ENCODE assay signal across 15 cellular contexts in genomic region chr20:23332467-23332866, GRCh38. TPM values are rescaled to one million over a fixed set of nuclear protein-coding genes. Genes with fewer than 3 reads are reported as not detected.
DNase-seq lines count a peak whose midpoint lies in the region; ATAC-seq, FAIRE-seq and TF ChIP-seq lines count a peak whose summit lies in the region.
"Had no signal": no experiment of that assay in that cellular context is flagged by ENCODE, and none has a peak within 500 bp of the region (broad histone marks: within the 10 kb centered on the region; RNA-seq: fewer than 3 reads in every experiment).

No MANE protein-coding gene starts in this region.

- no peaks in the 10 kb centered on the region for H3K79me2 ChIP-seq in K562 (ENCODE audit: control insufficient read depth, insufficient read depth, low read length)
- no peaks in the 10 kb centered on the region for H3K79me2 ChIP-seq in keratinocyte (ENCODE audit: control insufficient read depth, insufficient read depth, low read length)

- H3K9me3 ChIP-seq in K562 (replicated peaks; ENCODE audit: control insufficient read depth, insufficient read depth, low read depth, low read length): no peaks in the 10 kb centered on the region
- H3K9me3 ChIP-seq in keratinocyte (ENCODE audit: control insufficient read depth, low read depth, low read length): no peaks in the 10 kb centered on the region
- H3K9me3 ChIP-seq: A549, BE2C, Caco-2 had no signal

- H3K4me2 ChIP-seq in K562 (ENCODE audit: insufficient read depth, low read length) (no peak overlapping the region), keratinocyte (ENCODE audit: control insufficient read depth, extremely low read depth, insufficient read depth, low read depth, low read length) (no peak overlapping the region)
- H3K4me2 ChIP-seq: A549 had no signal

- H3K9me1 ChIP-seq in K562 (ENCODE audit: control insufficient read depth, insufficient read depth, low read length): no peaks in the 10 kb centered on the region
- no peaks in the 10 kb centered on the region for H3K9me1 ChIP-seq in keratinocyte (ENCODE audit: control insufficient read depth, extremely low read depth, insufficient read depth, low read length)

- CTCF ChIA-PET in K562 (lab: Yijun Ruan, JAX; ENCODE audit: low intra/inter-chr PET ratio): no interaction called here

- dilution Hi-C loops in keratinocyte (cut with MboI; ENCODE audit: extremely low pct_ligation_motif_present, low sequenced_read_pairs): no loop called here

- H2AFZ ChIP-seq in K562 (ENCODE audit: low read depth, low read length) (no peak overlapping the region), keratinocyte (ENCODE audit: control insufficient read depth, low read length) (no peak overlapping the region)
- H2AFZ ChIP-seq: GM23248 had no signal

- intact Hi-C loops in K562 (cut with micrococcal nuclease): no loop called here

- TF ChIP-seq CTCF in K562 (IDR thresholded peaks at IDR 0.05 in 2 of 3, conservative IDR thresholded peaks at IDR 0.05 in 1 of 3; ENCODE audit: insufficient read depth in 2 of 3, low read depth in 1 of 3, low read length in 3 of 3): no peak
- no peak for TF ChIP-seq CTCF in keratinocyte (optimal IDR thresholded peaks at IDR 0.05 in 1 of 3, IDR thresholded peaks at IDR 0.05 in 1 of 3, conservative IDR thresholded peaks at IDR 0.05 in 1 of 3; ENCODE audit: extremely low read depth in 1 of 3, insufficient read depth in 2 of 3, low read length in 3 of 3)
- TF ChIP-seq CTCF in GM10266 (IDR thresholded peaks at IDR 0.05; ENCODE audit: control insufficient read depth, insufficient read depth, low read depth, missing control alignments): no peak

- H3K27me3 ChIP-seq in K562 (ENCODE audit: control insufficient read depth in 2 of 2, insufficient read depth in 2 of 2, low read length in 2 of 2) (peaks cover 0 to 8% of the 10 kb centered on the region in 2 experiments; a peak in 2 of 5 replicates), keratinocyte (ENCODE audit: control insufficient read depth, extremely low read depth, insufficient read depth, low read length) (no peaks in the 10 kb centered on the region)
- H3K27me3 ChIP-seq: BE2C had no signal

- BruUV-seq in K562 (replicated peaks; lab: Mats Ljungman, UMichigan): no TSS peak

- WGBS in K562 (ENCODE audit: insufficient coverage, low coverage, missing lambda C conversion rate): 25% methylated on average over 1 of the region's 2 CpGs

- H3K27ac ChIP-seq in K562 (ENCODE audit: extremely low read depth, low read depth, low read length) (no peak overlapping the region), keratinocyte (ENCODE audit: control insufficient read depth, insufficient read depth, low read length) (no peak overlapping the region)
- H3K27ac ChIP-seq: A549, GM23248, HL-60 had no signal

- no peak overlapping the region for H3K4me3 ChIP-seq in K562
- no peak overlapping the region for H3K4me3 ChIP-seq in keratinocyte (ENCODE audit: control insufficient read depth in 2 of 3, extremely low read depth in 1 of 3, insufficient read depth in 2 of 3, low read depth in 1 of 3, low read length in 3 of 3)
- H3K4me3 ChIP-seq: A549, GM23248 had no signal

- H4K20me1 ChIP-seq in K562 (replicated peaks; ENCODE audit: control insufficient read depth, insufficient read depth, low read length) (no peaks in the 10 kb centered on the region), keratinocyte (ENCODE audit: control insufficient read depth, extremely low read depth, insufficient read depth, low read length) (no peaks in the 10 kb centered on the region)

- POLR2A ChIA-PET in K562 (lab: Yijun Ruan, JAX): interaction anchor here (1.0 kb wide), 2 partner anchors 9 to 14 kb away, joined by 3 read pairs; no protein-coding TSS in a partner anchor

- TF ChIP-seq POLR2A in GM12892 (IDR thresholded peaks at IDR 0.05; ENCODE audit: low read depth, low read length) (no peak), K562 (conservative IDR thresholded peaks at IDR 0.05) (no peak)

- H3K36me3 ChIP-seq in K562 (ENCODE audit: control insufficient read depth, insufficient read depth, low read length): no peaks in the 10 kb centered on the region
- H3K36me3 ChIP-seq in keratinocyte (ENCODE audit: control insufficient read depth in 2 of 2, extremely low read depth in 1 of 2, insufficient read depth in 2 of 2, low read length in 2 of 2): no peaks in the 10 kb centered on the region
- H3K36me3 ChIP-seq: BE2C had no signal

- no peak for TF ChIP-seq EP300 in K562 (IDR thresholded peaks at IDR 0.05; ENCODE audit: low read length)

- in situ Hi-C loops in K562 (cut with MboI): loop anchor here (5.0 kb wide), 1 partner anchor 640 kb away; no protein-coding TSS in a partner anchor

- FAIRE-seq in GM12892 (lab: Jason Lieb, UNC): peak; percentile 5
- no peak for FAIRE-seq in K562 (lab: Jason Lieb, UNC)
- FAIRE-seq in keratinocyte (lab: Jason Lieb, UNC): peak; percentile 17
- FAIRE-seq: A549, H54 had no signal

- H3K9ac ChIP-seq in K562 (ENCODE audit: insufficient read depth in 1 of 2, low read depth in 2 of 2, low read length in 2 of 2): no peak overlapping the region
- H3K9ac ChIP-seq in keratinocyte (ENCODE audit: control insufficient read depth, extremely low read depth, insufficient read depth, low read length): no peak overlapping the region
- H3K9ac ChIP-seq: GM23248 had no signal

- no peak for TF ChIP-seq RAD21 in K562 (CRISPR knock-in tag; conservative IDR thresholded peaks at IDR 0.05 in 1 of 2, IDR thresholded peaks at IDR 0.05 in 1 of 2)

- peaks cover 0 to 14% of the 10 kb centered on the region in 2 experiments; a peak in 3 of 5 replicates for H3K4me1 ChIP-seq in K562 (replicated peaks in 1 of 2; ENCODE audit: control insufficient read depth in 2 of 2, insufficient read depth in 2 of 2, low read length in 2 of 2)
- no peaks in the 10 kb centered on the region for H3K4me1 ChIP-seq in keratinocyte (ENCODE audit: control insufficient read depth, extremely low read depth, insufficient read depth, low read length)
- H3K4me1 ChIP-seq: A549, BE2C, Caco-2 had no signal

- DNase-seq in GM12892 (ENCODE audit: insufficient read length) (no peak), K562 (ENCODE audit: extremely low read depth in 1 of 4, low spot score in 3 of 4) (no peak), keratinocyte (ENCODE audit: low read depth, low spot score) (no peak), GM10266 (ENCODE audit: extremely low spot score) (no peak), NCI-H82 treated with DMSO at 0.1 percent for 48 hours (lab: John Stamatoyannopoulos, UW; ENCODE audit: unreplicated experiment) (no peak)
- no peak for DNase-seq in activated CD4-positive, alpha-beta T cell treated with anti-CD3 and anti-CD28 coated beads for 1 hour
- DNase-seq: BE2C; Caco-2; CD8-positive, alpha-beta memory T cell; DND-41; GM23248 had no signal

- ATAC-seq in K562: peak; percentile 37; the same call in 1 of the 3 replicates
- ATAC-seq: A549, HCT116 had no signal

RNA-seq across cellular contexts. Expression of gene NXT1, which starts 18.1 kb away (rescaled TPM):
- polyA plus RNA-seq in GM12892 (2012; ENCODE audit: missing spikeins): 23.7 TPM
- total RNA-seq in K562 (2011; cell fraction: chromatin; rRNA removed; ENCODE audit: low replicate concordance): 6.8 and 14.9 TPM in 2 replicates
- total RNA-seq in K562 (2011; cell fraction: nucleolus; rRNA removed): 15.7 and 16.8 TPM in 2 replicates
- 10.8 and 11.6 TPM in 2 replicates for total RNA-seq in K562 (2011; cell fraction: nucleoplasm; rRNA removed)
- total RNA-seq in K562 (2014; rRNA removed) (50.4 and 50.9 TPM in 2 replicates), K562 (2014; rRNA removed; fragmentation: Illumina TruSeq; extraction: Trizol) (27.5 and 31.9 TPM in 2 replicates), K562 (2015; rRNA removed; fragmentation: Illumina TruSeq; extraction: Trizol) (35.0 and 35.7 TPM in 2 replicates), K562 (2021) (30.3 and 35.7 TPM in 2 replicates)
- polyA plus RNA-seq in K562 (2011; rRNA removed) (31.7 and 37.7 TPM in 2 replicates), K562 (2014; fragmentation: Illumina TruSeq; extraction: Trizol) (35.6 and 36.1 TPM in 2 replicates), K562 (2014; fragmentation: Nextera tagmentation; extraction: Ambion mirVana) (1 to 10 TPM; 7.7 to 8.9 TPM), K562 (2014; rRNA removed) (37.5 and 46.5 TPM in 2 replicates), keratinocyte (22.1 to 30.6 TPM (median 25.8 TPM) in 3 replicates)
- polyA plus RNA-seq in K562 (2011; cell fraction: cytosol; rRNA removed): 40.1 and 55.8 TPM in 2 replicates
- polyA plus RNA-seq in K562 (2011; cell fraction: nucleus; rRNA removed): 21.6 and 23.4 TPM in 2 replicates
- polyA plus RNA-seq in K562 (2012): 22.6 and 23.8 TPM in 2 replicates
- polyA minus RNA-seq in K562 (2011; rRNA and poly(A)+ RNA removed): 15.8 and 20.0 TPM in 2 replicates
- 9.6 and 12.7 TPM in 2 replicates for polyA minus RNA-seq in K562 (2011; cell fraction: cytosol; rRNA and poly(A)+ RNA removed)
- polyA minus RNA-seq in K562 (2011; cell fraction: nucleus; rRNA and poly(A)+ RNA removed): 5.7 and 6.7 TPM in 2 replicates
- polyA plus RNA-seq in keratinocyte (2011; ENCODE audit: low read depth): 4.1 TPM
- 23.1 and 24.4 TPM in 2 replicates for polyA plus RNA-seq in keratinocyte (2011; cell fraction: cytosol; rRNA removed)
- polyA plus RNA-seq in keratinocyte (2011; cell fraction: nucleus; rRNA removed): 10.9 and 11.7 TPM in 2 replicates
- polyA plus RNA-seq in keratinocyte (2012; ENCODE audit: low replicate concordance): 23.3 and 23.5 TPM in 2 replicates
- polyA minus RNA-seq in keratinocyte: 12.6 to 13.8 TPM (median 13.7 TPM) in 3 replicates
- polyA minus RNA-seq in keratinocyte (2011; cell fraction: cytosol; rRNA and poly(A)+ RNA removed): 15.7 TPM
- 2.8 and 2.9 TPM in 2 replicates for polyA minus RNA-seq in keratinocyte (2011; cell fraction: nucleus; rRNA and poly(A)+ RNA removed)

RNA-seq across cellular contexts. Expression of gene GZF1, which starts 29.5 kb away (rescaled TPM):
- polyA plus RNA-seq in GM12892 (2012; ENCODE audit: missing spikeins): 6.3 TPM
- total RNA-seq in K562 (2011; cell fraction: chromatin; rRNA removed; ENCODE audit: low replicate concordance): 25.2 and 30.4 TPM in 2 replicates
- 20.7 and 30.9 TPM in 2 replicates for total RNA-seq in K562 (2011; cell fraction: nucleolus; rRNA removed)
- total RNA-seq in K562 (2011; cell fraction: nucleoplasm; rRNA removed): 17.2 and 29.5 TPM in 2 replicates
- total RNA-seq in K562 (2014; rRNA removed) (7.0 and 9.6 TPM in 2 replicates), K562 (2014; rRNA removed; fragmentation: Illumina TruSeq; extraction: Trizol) (6.5 and 6.9 TPM in 2 replicates), K562 (2015; rRNA removed; fragmentation: Illumina TruSeq; extraction: Trizol) (6.1 and 7.9 TPM in 2 replicates), K562 (2021) (8.6 and 10.2 TPM in 2 replicates)
- polyA plus RNA-seq in K562 (2011; rRNA removed) (15.7 and 21.9 TPM in 2 replicates), K562 (2014; fragmentation: Illumina TruSeq; extraction: Trizol) (7.4 and 9.7 TPM in 2 replicates), K562 (2014; fragmentation: Nextera tagmentation; extraction: Ambion mirVana) (1 to 10 TPM; 1.2 to 1.8 TPM), K562 (2014; rRNA removed) (9.5 and 11.9 TPM in 2 replicates), keratinocyte (9.8 to 12.4 TPM (median 11.7 TPM) in 3 replicates)
- polyA plus RNA-seq in K562 (2011; cell fraction: cytosol; rRNA removed): 14.1 and 19.4 TPM in 2 replicates
- 36.9 and 43.8 TPM in 2 replicates for polyA plus RNA-seq in K562 (2011; cell fraction: nucleus; rRNA removed)
- polyA plus RNA-seq in K562 (2012): 6.2 and 9.0 TPM in 2 replicates
- polyA minus RNA-seq in K562 (2011; rRNA and poly(A)+ RNA removed): 21.8 and 24.4 TPM in 2 replicates
- 6.7 and 30.8 TPM in 2 replicates for polyA minus RNA-seq in K562 (2011; cell fraction: cytosol; rRNA and poly(A)+ RNA removed)
- 27.7 and 41.8 TPM in 2 replicates for polyA minus RNA-seq in K562 (2011; cell fraction: nucleus; rRNA and poly(A)+ RNA removed)
- polyA plus RNA-seq in keratinocyte (2011; ENCODE audit: low read depth): 8.0 TPM
- 11.5 and 13.0 TPM in 2 replicates for polyA plus RNA-seq in keratinocyte (2011; cell fraction: cytosol; rRNA removed)
- 19.2 and 21.6 TPM in 2 replicates for polyA plus RNA-seq in keratinocyte (2011; cell fraction: nucleus; rRNA removed)
- polyA plus RNA-seq in keratinocyte (2012; ENCODE audit: low replicate concordance): 8.0 and 9.3 TPM in 2 replicates
- polyA minus RNA-seq in keratinocyte: 12.6 to 42.5 TPM (median 27.9 TPM) in 3 replicates
- 21.5 TPM for polyA minus RNA-seq in keratinocyte (2011; cell fraction: cytosol; rRNA and poly(A)+ RNA removed)
- polyA minus RNA-seq in keratinocyte (2011; cell fraction: nucleus; rRNA and poly(A)+ RNA removed): 12.1 and 22.9 TPM in 2 replicates
